ENCODE assay signal across 11 cellular contexts in genomic region chr7:43785425-43785824, GRCh38. TPM values are rescaled to one million over a fixed set of nuclear protein-coding genes. Genes with fewer than 3 reads are reported as not detected.
DNase-seq lines count a peak whose midpoint lies in the region; ATAC-seq and TF ChIP-seq lines count a peak whose summit lies in the region.
"Had no signal": no experiment of that assay in that cellular context is flagged by ENCODE, and none has a peak within 500 bp of the region (broad histone marks: within the 10 kb centered on the region; RNA-seq: fewer than 3 reads in every experiment).

No MANE protein-coding gene starts in this region.

- 67 to 82% methylated on average over 2 of the region's 2 CpGs for WGBS in lung, 2 donors

- H3K9me3 ChIP-seq in lung (ENCODE audit: control insufficient read depth in 2 of 2, insufficient read depth in 1 of 2, low read length in 1 of 2), result no peaks in the 10 kb centered on the region

- DNase-seq in A172 (ENCODE audit: low spot score), result peak; percentile 75
- DNase-seq in HT-29 (ENCODE audit: low spot score), result peak; percentile 19
- DNase-seq in dedifferentiated amniotic fluid mesenchymal stem cell (ENCODE audit: extremely low spot score), result peak; percentile 89
- DNase-seq in lung (ENCODE audit: low spot score), result no peak
- DNase-seq in DMS53 (lab: John Stamatoyannopoulos, UW), result no peak
- DNase-seq: H7, NCI-H82 had no signal

- H3K27ac ChIP-seq in lung (ENCODE audit: low read depth in 1 of 2, low read length in 1 of 2), result peak overlapping the region in 1 of 2 donors; percentile 10
- H3K27ac ChIP-seq: BLaER1 treated with 17β-estradiol and CSF1 and Interleukin-3, amounts not matched to agents 10 nM and 100 nM had no signal

- H3K4me3 ChIP-seq in lung, result no peak overlapping the region
- H3K4me3 ChIP-seq: BLaER1 treated with 17β-estradiol and CSF1 and Interleukin-3, amounts not matched to agents 10 nM and 100 nM had no signal

- peaks cover 3 to 20% of the 10 kb centered on the region in 2 donors for H3K36me3 ChIP-seq in lung (ENCODE audit: control insufficient read depth in 2 of 2, insufficient read depth in 2 of 2, low read length in 2 of 2)

- no peak for TF ChIP-seq CTCF in lung (IDR thresholded peaks at IDR 0.05; ENCODE audit: control extremely low read depth, extremely low read depth)

- H3K27me3 ChIP-seq in lung (ENCODE audit: control insufficient read depth, insufficient read depth), result no peaks in the 10 kb centered on the region
- H3K27me3 ChIP-seq: BLaER1 treated with 17β-estradiol and CSF1 and Interleukin-3, amounts not matched to agents 10 nM and 100 nM had no signal

- peaks cover 8 to 9% of the 10 kb centered on the region in 2 donors for H3K4me1 ChIP-seq in lung (ENCODE audit: control insufficient read depth in 2 of 2, insufficient read depth in 2 of 2, low read length in 2 of 2)

- ATAC-seq in lung (ENCODE audit: insufficient read depth, low FRiP score), result peak; percentile 15
- no peak for ATAC-seq in HG03571 (IDR thresholded peaks at IDR 0.05; ENCODE audit: unreplicated experiment)
- ATAC-seq in HG02588 (IDR thresholded peaks at IDR 0.05; ENCODE audit: unreplicated experiment), result no peak
- no peak for ATAC-seq in HG02885 (IDR thresholded peaks at IDR 0.05; ENCODE audit: poor library complexity, unreplicated experiment)

RNA-seq across cellular contexts. Expression of gene BLVRA, which starts 26.9 kb away (rescaled TPM):
- 129 and 138 TPM in 2 replicates for total RNA-seq in A172 (2014; rRNA removed; shearing (Covaris generic))
- total RNA-seq in HT-29 (2014; rRNA removed; shearing (Covaris generic)), result 0.73 and 2.0 TPM in 2 replicates
- total RNA-seq in lung, result 10 to 100 TPM; 25.9 to 92.2 TPM
- 100 to 1,000 TPM; 102 to 143 TPM for polyA plus RNA-seq in lung

RNA-seq across cellular contexts. Expression of gene COA1, which starts 56.1 kb away (rescaled TPM):
- total RNA-seq in A172 (2014; rRNA removed; shearing (Covaris generic)), result 87.5 and 154 TPM in 2 replicates
- total RNA-seq in HT-29 (2014; rRNA removed; shearing (Covaris generic)), result 55.2 and 72.0 TPM in 2 replicates
- total RNA-seq in lung, result 10 to 100 TPM; 47.7 to 92.1 TPM
- polyA plus RNA-seq in lung, result 10 to 100 TPM; 35.0 to 37.6 TPM

Comparison
In these comparisons a context has a peak if more than half of its experiments do, and no peak if none do; other contexts are left out.
1. DNase-seq: peak in A172 (single experiment), HT-29 (single experiment) and dedifferentiated amniotic fluid mesenchymal stem cell (single experiment); none in lung (single experiment) and DMS53 (single experiment).